In genomic region chr1:229625893-229626831, GRCh38 we compare ENCODE assay signal across 1 cellular context.
TF ChIP-seq lines count a peak whose summit lies in the region.

TSS of gene TAF5L (minus strand) at chr1:229626122. CDS start at chr1:229614482, 11,640 bp downstream.
TSS of gene URB2 (plus strand) at chr1:229626247. CDS start at chr1:229627634, 1,387 bp downstream.

TF ChIP-seq in HepG2, 621 proteins besides CTCF, POLR2A, EP300 and RAD21 (continued from another document and continues in another):
- TF ChIP-seq SNAPC4 (CRISPR knock-in tag; IDR thresholded peaks at IDR 0.05) (0 out of 2 replicates have a peak, but pooled peaks have one; percentile 44), ZNF672 (CRISPR knock-in tag; IDR thresholded peaks at IDR 0.05) (0 out of 2 replicates have a peak, but pooled peaks have one; percentile 15), HIC2 (CRISPR knock-in tag; IDR thresholded peaks at IDR 0.05; ENCODE audit: low read depth) (no peak), ZNF720 (CRISPR knock-in tag; IDR thresholded peaks at IDR 0.05) (no peak), GTF2F1 (IDR thresholded peaks at IDR 0.05; ENCODE audit: low read length) (no peak), FOSL1 (CRISPR knock-in tag; IDR thresholded peaks at IDR 0.05; ENCODE audit: borderline replicate concordance) (no peak), FOXK2 (IDR thresholded peaks at IDR 0.05) (no peak), ZKSCAN1 (IDR thresholded peaks at IDR 0.05; ENCODE audit: low read length) (no peak), KDM6A (CRISPR knock-in tag; IDR thresholded peaks at IDR 0.05; ENCODE audit: low read depth) (no peak), ZZZ3 (CRISPR knock-in tag; IDR thresholded peaks at IDR 0.05; ENCODE audit: borderline replicate concordance) (0 out of 2 replicates have a peak, but pooled peaks have one; percentile 20), TFE3 (CRISPR knock-in tag; IDR thresholded peaks at IDR 0.05) (no peak), ZMYM2 (CRISPR knock-in tag; IDR thresholded peaks at IDR 0.05) (no peak), DZIP1 (CRISPR knock-in tag; IDR thresholded peaks at IDR 0.05) (no peak), U2AF1 (optimal IDR thresholded peaks at IDR 0.05; ENCODE audit: low read depth, low read length) (no peak), ZBTB37 (CRISPR knock-in tag; IDR thresholded peaks at IDR 0.05) (no peak), CREB1 (IDR thresholded peaks at IDR 0.05) (peak; percentile 40; the same call in 1 of the 2 replicates), CREB1 (CRISPR knock-in tag; IDR thresholded peaks at IDR 0.05) (no peak), TARDBP (CRISPR knock-in tag; IDR thresholded peaks at IDR 0.05) (no peak; the same call in 1 of the 2 replicates), YEATS2 (CRISPR knock-in tag; IDR thresholded peaks at IDR 0.05; ENCODE audit: borderline replicate concordance) (no peak), ZNF17 (CRISPR knock-in tag; IDR thresholded peaks at IDR 0.05) (no peak), SIX1 (CRISPR knock-in tag; IDR thresholded peaks at IDR 0.05; ENCODE audit: borderline replicate concordance) (no peak), SUZ12 (IDR thresholded peaks at IDR 0.05; ENCODE audit: low read depth, low read length) (no peak), ZNF275 (CRISPR knock-in tag; IDR thresholded peaks at IDR 0.05; ENCODE audit: borderline replicate concordance) (0 out of 2 replicates have a peak, but pooled peaks have one; percentile 66), ZNF367 (CRISPR knock-in tag; IDR thresholded peaks at IDR 0.05; ENCODE audit: borderline replicate concordance) (no peak), RFX5 (IDR thresholded peaks at IDR 0.05; ENCODE audit: low read depth, low read length) (peak; percentile 52; the same call in 1 of the 2 replicates), ZBED4 (CRISPR knock-in tag; IDR thresholded peaks at IDR 0.05; ENCODE audit: borderline replicate concordance) (peak; percentile 70; the same call in 1 of the 2 replicates), HDAC1 (CRISPR knock-in tag; IDR thresholded peaks at IDR 0.05) (peak; percentile 89), ZNF431 (CRISPR knock-in tag; IDR thresholded peaks at IDR 0.05; ENCODE audit: borderline replicate concordance, low read depth) (no peak), ZFP36L1 (CRISPR knock-in tag; IDR thresholded peaks at IDR 0.05) (no peak), MBNL3 (CRISPR knock-in tag; conservative IDR thresholded peaks at IDR 0.05) (no peak), ZNF570 (CRISPR knock-in tag; IDR thresholded peaks at IDR 0.05; ENCODE audit: borderline replicate concordance) (0 out of 2 replicates have a peak, but pooled peaks have one; percentile 24), PHF8 (CRISPR knock-in tag; IDR thresholded peaks at IDR 0.05) (peak; percentile 86), JARID2 (CRISPR knock-in tag; IDR thresholded peaks at IDR 0.05; ENCODE audit: insufficient replicate concordance) (no peak), ZNF451 (CRISPR knock-in tag; IDR thresholded peaks at IDR 0.05) (no peak), NCOA1 (CRISPR knock-in tag; IDR thresholded peaks at IDR 0.05) (no peak; the same call in 1 of the 2 replicates), ZMAT3 (CRISPR knock-in tag; conservative IDR thresholded peaks at IDR 0.05) (0 out of 2 replicates have a peak, but pooled peaks have one; percentile 13), XRCC5 (optimal IDR thresholded peaks at IDR 0.05; ENCODE audit: low read length) (peak; percentile 76), ZKSCAN5 (CRISPR knock-in tag; IDR thresholded peaks at IDR 0.05) (no peak)
